2 cellular contexts compared by ENCODE assay signal in genomic region chr9:103430469-103430868, GRCh38.
TF ChIP-seq lines count a peak whose summit lies in the region.

No MANE protein-coding gene starts in this region.

TF ChIP-seq in HepG2, 621 proteins besides CTCF, POLR2A, EP300 and RAD21:
- TF ChIP-seq KIAA2018 (CRISPR knock-in tag; IDR thresholded peaks at IDR 0.05; ENCODE audit: borderline replicate concordance) (no peak), SIX4 (CRISPR knock-in tag; IDR thresholded peaks at IDR 0.05) (no peak), MAFK (conservative IDR thresholded peaks at IDR 0.05 in 1 of 2, IDR thresholded peaks at IDR 0.05 in 1 of 2; ENCODE audit: low read length in 2 of 2) (peak; percentile 20 to 46; a peak in 3 of 4 replicates), ZBTB3 (CRISPR knock-in tag; IDR thresholded peaks at IDR 0.05; ENCODE audit: borderline replicate concordance, low read depth) (no peak), NFE2L2 (IDR thresholded peaks at IDR 0.05; ENCODE audit: low read length) (peak; percentile 84), MYPOP (CRISPR knock-in tag; IDR thresholded peaks at IDR 0.05) (no peak), ZNF75D (CRISPR knock-in tag; IDR thresholded peaks at IDR 0.05; ENCODE audit: borderline replicate concordance) (no peak)

TF ChIP-seq in K562, 482 proteins besides CTCF, POLR2A, EP300 and RAD21:
- TF ChIP-seq DDX20 (tag; IDR thresholded peaks at IDR 0.05; ENCODE audit: low read depth): no peak
- no peak for TF ChIP-seq MED1 (CRISPR knock-in tag; IDR thresholded peaks at IDR 0.05; ENCODE audit: borderline replicate concordance)
- TF ChIP-seq ARID3A (IDR thresholded peaks at IDR 0.05; ENCODE audit: borderline replicate concordance, low read depth, low read length): no peak
- TF ChIP-seq MAFG (tag; conservative IDR thresholded peaks at IDR 0.05): peak; percentile 57; the same call in 1 of the 2 replicates
- no peak for TF ChIP-seq NR1H2 (CRISPR knock-in tag; IDR thresholded peaks at IDR 0.05)
- peak; percentile 35; the same call in 1 of the 2 replicates for TF ChIP-seq MAFK (IDR thresholded peaks at IDR 0.05; ENCODE audit: low read length)
- no peak for TF ChIP-seq ELF4 (CRISPR knock-in tag; IDR thresholded peaks at IDR 0.05)
- no peak for TF ChIP-seq STAT5A (IDR thresholded peaks at IDR 0.05; ENCODE audit: borderline replicate concordance, low read length)
- no peak for TF ChIP-seq HDAC3 (IDR thresholded peaks at IDR 0.05; ENCODE audit: borderline replicate concordance, partially characterized antibody)
- TF ChIP-seq ZBTB12 (CRISPR knock-in tag; IDR thresholded peaks at IDR 0.05): no peak
- TF ChIP-seq ZNF445 (CRISPR knock-in tag; IDR thresholded peaks at IDR 0.05; ENCODE audit: low read depth): no peak
- 0 out of 2 replicates have a peak, but pooled peaks have one; percentile 33 for TF ChIP-seq NFE2 (IDR thresholded peaks at IDR 0.05; ENCODE audit: low read depth)
- peak; percentile 49; the same call in 1 of the 2 replicates for TF ChIP-seq NFE2L1 (tag; IDR thresholded peaks at IDR 0.05; ENCODE audit: borderline replicate concordance, low read depth)
- TF ChIP-seq ZNF316 (IDR thresholded peaks at IDR 0.05): peak; percentile 19; the same call in 1 of the 2 replicates
- TF ChIP-seq NR0B1 (IDR thresholded peaks at IDR 0.05; ENCODE audit: partially characterized antibody): no peak
- TF ChIP-seq MAFF (IDR thresholded peaks at IDR 0.05; ENCODE audit: low read length): peak; percentile 35; the same call in 1 of the 2 replicates
- TF ChIP-seq LCOR (CRISPR knock-in tag; IDR thresholded peaks at IDR 0.05): no peak
